In the genomic region with DNA sequence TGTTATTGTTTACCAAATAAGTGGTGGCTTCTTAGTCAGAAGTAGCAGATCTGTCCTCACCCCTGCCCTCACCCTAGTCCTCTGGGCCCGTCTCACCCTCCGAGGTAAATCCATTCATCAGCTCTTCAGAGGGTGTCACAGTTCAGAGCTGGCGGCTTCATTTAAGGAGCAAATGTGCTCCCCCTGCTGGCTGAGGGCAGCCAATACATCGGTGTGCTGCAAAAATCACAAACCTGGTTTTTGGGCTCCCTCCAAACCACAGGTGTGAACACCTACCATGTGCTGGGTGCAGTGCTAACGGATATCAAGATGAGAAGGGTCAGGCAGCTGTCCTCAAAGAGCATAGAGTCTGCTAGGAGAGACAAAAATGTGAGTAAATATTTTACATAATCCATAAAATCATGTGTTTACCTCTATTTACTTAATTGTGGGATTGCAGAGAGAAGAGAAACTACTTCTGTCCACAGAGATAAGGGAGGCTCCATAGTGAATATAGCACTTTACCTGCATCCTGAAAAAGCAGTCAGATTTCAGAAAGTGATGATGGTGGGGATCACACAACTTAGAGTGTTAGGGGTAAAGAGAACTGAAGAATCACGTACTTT, we compare ENCODE assay signal across 8 cellular contexts. TPM values are rescaled to one million over a fixed set of nuclear protein-coding genes. Genes with fewer than 3 reads are reported as not detected.
DNase-seq lines count a peak whose midpoint lies in the region; ATAC-seq lines count a peak whose summit lies in the region.

No MANE protein-coding gene starts in this region.

- peak; percentile 38 for DNase-seq in DMS79 treated with DMSO at 0.1 percent for 48 hours (lab: John Stamatoyannopoulos, UW)
- DNase-seq in NCI-H460 (ENCODE audit: extremely low read depth, low read depth), result peak; percentile 67
- peak; percentile 53 for DNase-seq in activated CD4-positive, alpha-beta T cell treated with anti-CD3 and anti-CD28 coated beads, Interleukin-2, amount 50 U/mL, for 1 hour
- DNase-seq in dermis blood vessel endothelial cell, result peak; percentile 76
- peak; percentile 61 to 74 for DNase-seq in lung microvascular endothelial cell (ENCODE audit: low read depth in 2 of 2)
- DNase-seq in stimulated activated CD8-positive, alpha-beta memory T cell treated with anti-CD3 and anti-CD28 coated beads, Interleukin-15, amount 100 ng/mL, for 48 hours (ENCODE audit: low read depth in 2 of 2), result peak; percentile 8 to 34

- ATAC-seq in HG02798 (IDR thresholded peaks at IDR 0.05; ENCODE audit: poor library complexity, unreplicated experiment) (peak; percentile 78), GM18861 (IDR thresholded peaks at IDR 0.05; ENCODE audit: unreplicated experiment) (no peak)

RNA-seq across cellular contexts. Expression of gene CRTAC1, which starts 15.5 kb away (rescaled TPM):
- not detected in 2 replicates for total RNA-seq in NCI-H460 (2014; rRNA removed; shearing (Covaris generic))
- not detected in 2 replicates for polyA plus RNA-seq in NCI-H460 (2014; cell fraction: nucleus; rRNA removed)
- total RNA-seq in dermis blood vessel endothelial cell, result 0.51 and 1.3 TPM in 2 replicates
- total RNA-seq in lung microvascular endothelial cell, result 2.0 and 2.2 TPM in 2 replicates

Comparison
In these comparisons a context has a peak if more than half of its experiments do, and no peak if none do; other contexts are left out.
1. DNase-seq: peak in every context shown above with its lines; median percentile 76 in dermis blood vessel endothelial cell; 68 in lung microvascular endothelial cell; 67 in NCI-H460; 53 in activated CD4-positive, alpha-beta T cell treated with anti-CD3 and anti-CD28 coated beads, Interleukin-2, amount 50 U/mL, for 1 hour; 38 in DMS79 treated with DMSO at 0.1 percent for 48 hours; 21 in stimulated activated CD8-positive, alpha-beta memory T cell treated with anti-CD3 and anti-CD28 coated beads, Interleukin-15, amount 100 ng/mL, for 48 hours.